Comparison of ENCODE assay signal across 9 cellular contexts in the genomic region with DNA sequence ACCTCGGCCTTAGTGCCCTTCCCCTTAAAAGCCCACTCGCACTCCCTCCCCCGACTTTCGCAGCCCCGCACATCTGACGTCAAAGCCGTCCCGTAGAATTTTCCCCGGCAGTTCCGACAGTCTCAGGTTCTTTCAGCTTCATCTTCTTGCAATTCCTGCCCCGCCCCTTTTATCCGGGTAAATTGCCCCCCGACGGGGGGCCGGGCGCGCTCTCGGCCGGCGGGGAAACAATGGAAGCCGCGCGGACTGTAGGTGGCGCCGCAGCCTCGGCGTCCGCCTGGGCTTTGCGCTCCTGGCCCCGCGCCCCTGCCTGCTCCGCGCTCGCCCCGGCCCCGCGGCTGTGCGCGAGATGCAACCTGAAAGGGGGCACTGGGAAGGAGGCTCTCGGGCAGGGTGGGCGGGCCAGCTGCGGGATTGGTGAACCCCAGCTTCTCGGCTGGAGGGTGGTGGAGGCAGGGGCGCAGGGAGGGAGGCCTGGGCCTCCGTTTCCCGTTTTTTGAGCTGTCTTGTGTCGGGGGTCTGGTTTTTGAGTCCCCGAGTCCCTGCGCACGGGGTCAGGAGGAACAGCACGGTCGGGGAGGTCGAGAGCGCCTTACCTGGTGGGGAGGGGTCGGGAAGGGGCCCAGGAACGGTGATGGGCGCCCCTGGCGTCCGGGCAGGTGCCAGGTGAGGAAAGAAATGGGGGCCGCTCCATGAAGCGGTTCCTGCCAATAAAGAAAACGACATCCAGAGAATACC. TPM values are rescaled to one million over a fixed set of nuclear protein-coding genes. Genes with fewer than 3 reads are reported as not detected.
DNase-seq lines count a peak whose midpoint lies in the region; ATAC-seq, FAIRE-seq and TF ChIP-seq lines count a peak whose summit lies in the region.
"Had no signal": no experiment of that assay in that cellular context is flagged by ENCODE, and none has a peak within 500 bp of the region (broad histone marks: within the 10 kb centered on the region; RNA-seq: fewer than 3 reads in every experiment).

No MANE protein-coding gene starts in this region.

- peak overlapping the region; percentile 21 to 57 (median 36); a peak in 14 of 22 replicates for H3K4me2 ChIP-seq in BLaER1 treated with 17β-estradiol and CSF1 and Interleukin-3, amounts not matched to agents 10 nM and 100 nM

- H3K9me3 ChIP-seq in BLaER1 treated with 17β-estradiol and CSF1 and Interleukin-3, amounts not matched to agents 10 nM and 100 nM (replicated peaks in 1 of 11): no peaks in the 10 kb centered on the region
- H3K9me3 ChIP-seq in HUES48 (ENCODE audit: control insufficient read depth, insufficient read depth, low read length): no peaks in the 10 kb centered on the region

- no peak for TF ChIP-seq POLR2A in GM12892 (IDR thresholded peaks at IDR 0.05; ENCODE audit: low read depth, low read length)

- FAIRE-seq in GM12892 (lab: Jason Lieb, UNC): no peak

- in situ Hi-C loops in ACHN (cut with HindIII; ENCODE audit: low pct_ligation_motif_present, low pct_unique_long_range_greater_than_20kb, low sequenced_read_pairs): no loop called here

- intact Hi-C loops in sciatic nerve (cut with DNase I): loop anchor here (10.0 kb wide), 1 partner anchor 180 kb away; no protein-coding TSS in a partner anchor

- no peak overlapping the region for H3K27ac ChIP-seq in BLaER1 treated with 17β-estradiol and CSF1 and Interleukin-3, amounts not matched to agents 10 nM and 100 nM
- H3K27ac ChIP-seq in HUES48 (ENCODE audit: low read depth, low read length): peak overlapping the region; percentile 68
- H3K27ac ChIP-seq: epithelial cell of prostate had no signal

- ATAC-seq in sciatic nerve: no peak

- H3K4me3 ChIP-seq in BLaER1 treated with 17β-estradiol and CSF1 and Interleukin-3, amounts not matched to agents 10 nM and 100 nM: peak overlapping the region in 4 of 10 experiments; percentile 16 to 32 (median 24); a peak in 5 of 20 replicates
- H3K4me3 ChIP-seq in HUES48 (ENCODE audit: low read depth, low read length): peak overlapping the region; percentile 76

- DNase-seq in islet precursor cell (peak; percentile 75), sciatic nerve (ENCODE audit: low spot score) (no peak), ACHN (no peak), immature natural killer cell (no peak), GM12892 (ENCODE audit: insufficient read length) (no peak)

- peaks cover 17% of the 10 kb centered on the region for H3K27me3 Mint-ChIP-seq in activated naive CD8-positive, alpha-beta T cell
- peaks cover 4 to 12% (median 8%) of the 10 kb centered on the region in 3 donors for H3K27me3 Mint-ChIP-seq in immature natural killer cell (ENCODE audit: low read depth in 3 of 3)

- peak overlapping the region; percentile 46 for H3K4me3 Mint-ChIP-seq in activated naive CD8-positive, alpha-beta T cell
- H3K4me3 Mint-ChIP-seq in immature natural killer cell: no peak overlapping the region

- H3K36me3 Mint-ChIP-seq in activated naive CD8-positive, alpha-beta T cell: no peaks in the 10 kb centered on the region
- H3K36me3 Mint-ChIP-seq in immature natural killer cell: no peaks in the 10 kb centered on the region

- H4K20me1 ChIP-seq in BLaER1 treated with 17β-estradiol and CSF1 and Interleukin-3, amounts not matched to agents 10 nM and 100 nM: peaks cover 0 to 72% (median 52%) of the 10 kb centered on the region in 11 experiments; a peak in 17 of 22 replicates

- H3K4me1 Mint-ChIP-seq in activated naive CD8-positive, alpha-beta T cell (ENCODE audit: low read depth): peaks cover 18% of the 10 kb centered on the region
- H3K4me1 Mint-ChIP-seq in immature natural killer cell: no peaks in the 10 kb centered on the region

- H3K4me1 ChIP-seq in BLaER1 treated with 17β-estradiol and CSF1 and Interleukin-3, amounts not matched to agents 10 nM and 100 nM: peaks cover 22 to 55% (median 34%) of the 10 kb centered on the region in 10 experiments
- H3K4me1 ChIP-seq in HUES48 (ENCODE audit: control insufficient read depth, insufficient read depth, low read length): peaks cover 42% of the 10 kb centered on the region

- H3K36me3 ChIP-seq in BLaER1 treated with 17β-estradiol and CSF1 and Interleukin-3, amounts not matched to agents 10 nM and 100 nM: no peaks in the 10 kb centered on the region
- H3K36me3 ChIP-seq in HUES48 (ENCODE audit: control insufficient read depth, insufficient read depth, low read length): peaks cover 3% of the 10 kb centered on the region; the same call in 1 of the 2 replicates

- no peaks in the 10 kb centered on the region for H3K9me3 Mint-ChIP-seq in activated naive CD8-positive, alpha-beta T cell (ENCODE audit: low read depth)
- no peaks in the 10 kb centered on the region for H3K9me3 Mint-ChIP-seq in immature natural killer cell

- no peak overlapping the region for H3K27ac Mint-ChIP-seq in activated naive CD8-positive, alpha-beta T cell
- no peak overlapping the region for H3K27ac Mint-ChIP-seq in immature natural killer cell

- no peak overlapping the region for H3K9ac ChIP-seq in BLaER1 treated with 17β-estradiol and CSF1 and Interleukin-3, amounts not matched to agents 10 nM and 100 nM
- no peak overlapping the region for H3K9ac ChIP-seq in HUES48 (ENCODE audit: low read depth, low read length)

- peaks cover 89 to 100% (median 95%) of the 10 kb centered on the region in 11 experiments for H3K27me3 ChIP-seq in BLaER1 treated with 17β-estradiol and CSF1 and Interleukin-3, amounts not matched to agents 10 nM and 100 nM
- peaks cover 17% of the 10 kb centered on the region for H3K27me3 ChIP-seq in HUES48 (ENCODE audit: control insufficient read depth, insufficient read depth, low read length)

RNA-seq across cellular contexts. Expression of a gene that starts 0.9 kb away (rescaled TPM):
- total RNA-seq in sciatic nerve: not detected
- not detected for polyA plus RNA-seq in immature natural killer cell
- not detected for polyA plus RNA-seq in GM12892 (2012; ENCODE audit: missing spikeins)

RNA-seq across cellular contexts. Expression of a gene that starts 29.5 kb away (rescaled TPM):
- total RNA-seq in sciatic nerve: 35.2 TPM
- 10 to 100 TPM in 2 of 3 donors, 1 to 10 TPM in 1; 7.2 to 13.1 (median 12.3) TPM for polyA plus RNA-seq in immature natural killer cell
- 9.1 TPM for polyA plus RNA-seq in GM12892 (2012; ENCODE audit: missing spikeins)
